28 cellular contexts compared by ENCODE assay signal in the genomic region with DNA sequence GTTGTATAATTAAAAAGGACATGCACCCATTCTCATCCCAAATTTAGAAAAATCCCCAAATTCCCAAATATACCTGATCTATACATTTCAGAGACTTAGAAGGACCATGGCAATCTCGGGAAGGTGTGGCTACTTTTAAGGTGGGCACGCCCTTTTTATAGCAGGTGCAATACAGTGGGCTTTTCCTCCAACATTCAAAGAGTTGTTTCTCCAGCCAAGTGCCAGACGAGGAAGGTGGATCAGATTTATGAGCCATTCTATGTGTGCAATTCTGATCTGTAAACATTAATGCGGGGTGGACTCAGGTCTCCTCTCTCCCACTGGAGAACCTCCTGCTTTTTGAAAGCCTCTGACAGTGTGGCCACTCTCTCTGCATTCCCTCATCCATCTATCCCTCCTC.
"Had no signal": no experiment of that assay in that cellular context is flagged by ENCODE, and none has a peak within 500 bp of the region (broad histone marks: within the 10 kb centered on the region; RNA-seq: fewer than 3 reads in every experiment).

No MANE protein-coding gene starts in this region.

- H3K36me3 Mint-ChIP-seq: natural killer cell had no signal

- H3K27ac ChIP-seq: esophagus squamous epithelium, heart right ventricle, left ventricle myocardium inferior, lower lobe of right lung, ovary, psoas muscle, sigmoid colon, spleen, testis, tibial artery, upper lobe of right lung, uterus had no signal

- H3K27me3 Mint-ChIP-seq: effector memory CD8-positive, alpha-beta T cell; stimulated activated memory B cell treated with anti-CD40 and anti-IgM and Interleukin-4, amounts not matched to agents 10 μg/mL and 1 μg/mL and 100 μg/mL, for 72 hours had no signal

- H3K4me3 Mint-ChIP-seq: effector memory CD8-positive, alpha-beta T cell; natural killer cell; stimulated activated memory B cell treated with anti-CD40 and anti-IgM and Interleukin-4, amounts not matched to agents 10 μg/mL and 1 μg/mL and 100 μg/mL, for 72 hours had no signal

- H3K9me3 ChIP-seq: esophagus squamous epithelium, heart right ventricle, left ventricle myocardium inferior, lower lobe of right lung, ovary, psoas muscle, sigmoid colon, spleen, testis, tibial artery, upper lobe of right lung, uterus had no signal

- FAIRE-seq: endometrium, islet of Langerhans had no signal

- H3K4me1 ChIP-seq: left ventricle myocardium inferior, lower lobe of right lung, psoas muscle, sigmoid colon, testis, tibial artery, upper lobe of right lung, uterus had no signal

- H3K36me3 ChIP-seq: esophagus squamous epithelium, heart right ventricle, left ventricle myocardium inferior, lower lobe of right lung, ovary, sigmoid colon, tibial artery, upper lobe of right lung, uterus had no signal

- H3K4me3 ChIP-seq: esophagus squamous epithelium, heart right ventricle, left ventricle myocardium inferior, lower lobe of right lung, ovary, psoas muscle, sigmoid colon, spleen, testis, tibial artery, upper lobe of right lung, uterus had no signal

- H3K9me3 Mint-ChIP-seq: effector memory CD8-positive, alpha-beta T cell; natural killer cell; stimulated activated memory B cell treated with anti-CD40 and anti-IgM and Interleukin-4, amounts not matched to agents 10 μg/mL and 1 μg/mL and 100 μg/mL, for 72 hours had no signal

- ATAC-seq: effector memory CD8-positive, alpha-beta T cell; heart right ventricle; left cardiac atrium; lower lobe of right lung; natural killer cell; psoas muscle; right cardiac atrium; stimulated activated memory B cell treated with anti-CD40 and anti-IgM and Interleukin-4, amounts not matched to agents 10 μg/mL and 1 μg/mL and 100 μg/mL, for 72 hours; stimulated activated naive CD8-positive, alpha-beta T cell treated with anti-CD3 and anti-CD28 coated beads, Interleukin-15, Interleukin-2, amounts not matched to agents 100 U/mL and 50 U/mL, for 24 hours; upper lobe of right lung had no signal

- H3K27me3 ChIP-seq: esophagus squamous epithelium, heart right ventricle, ovary, sigmoid colon, spleen, testis, tibial artery, upper lobe of right lung, uterus had no signal

- DNase-seq: cortex of kidney; effector memory CD8-positive, alpha-beta T cell; erythroblast; esophagus squamous epithelium; glutamatergic neuron; heart right ventricle; hippocampal formation; left cardiac atrium; left ventricle myocardium inferior; lower lobe of right lung; natural killer cell; occipital lobe; ovary; posterior cingulate gyrus; psoas muscle; right cardiac atrium; sigmoid colon; spleen; stimulated activated CD4-positive, alpha-beta T cell treated with anti-CD3 and anti-CD28 coated beads, Interleukin-4, amount 100 ng/mL, for 4 hours; stimulated activated naive CD8-positive, alpha-beta T cell treated with anti-CD3 and anti-CD28 coated beads, Interleukin-15, Interleukin-2, amounts not matched to agents 100 U/mL and 50 U/mL, for 24 hours; substantia nigra; testis; tibial artery; upper lobe of right lung; uterus had no signal
